In genomic region chr1:55095095-55095494, GRCh38 we compare ENCODE assay signal across 29 cellular contexts. TPM values are rescaled to one million over a fixed set of nuclear protein-coding genes. Genes with fewer than 3 reads are reported as not detected.
"Had no signal": no experiment of that assay in that cellular context is flagged by ENCODE, and none has a peak within 500 bp of the region (broad histone marks: within the 10 kb centered on the region; RNA-seq: fewer than 3 reads in every experiment).

No MANE protein-coding gene starts in this region.

- H3K4me3 ChIP-seq: dorsolateral prefrontal cortex, gastrocnemius medialis, heart left ventricle, hepatocyte, left lung, mucosa of descending colon, smooth muscle cell, testis, tibial artery had no signal

- ATAC-seq: gastrocnemius medialis; heart left ventricle; left cardiac atrium; left lung; mucosa of descending colon; sciatic nerve; stimulated activated memory B cell treated with anti-CD40 and anti-IgM and Interleukin-4, amounts not matched to agents 10 μg/mL and 1 μg/mL and 100 μg/mL, for 72 hours; stimulated activated naive CD8-positive, alpha-beta T cell treated with anti-CD3 and anti-CD28 coated beads, Interleukin-15, Interleukin-2, amounts not matched to agents 100 U/mL and 50 U/mL, for 24 hours had no signal

- H3K79me2 ChIP-seq: hepatocyte, parathyroid adenoma had no signal

- H3K4me1 Mint-ChIP-seq: mesothelial cell of epicardium; naive B cell; stimulated activated memory B cell treated with anti-CD40 and anti-IgM and Interleukin-4, amounts not matched to agents 10 μg/mL and 1 μg/mL and 100 μg/mL, for 72 hours had no signal

- H3K9ac ChIP-seq: parathyroid adenoma had no signal

- DNase-seq: dorsolateral prefrontal cortex; effector CD4-positive, alpha-beta T cell; gastrocnemius medialis; heart left ventricle; left cardiac atrium; left lung; mesenchymal stem cell; mucosa of descending colon; naive B cell; stimulated activated CD4-positive, alpha-beta T cell treated with anti-CD3 and anti-CD28 coated beads, Interleukin-12 subunit alpha, Interleukin-12 subunit beta, amount 100 ng/mL, for 4 hours; stimulated activated CD4-positive, alpha-beta T cell treated with anti-CD3 and anti-CD28 coated beads, Interleukin-2, amount 100 ng/mL, for 24 hours; stimulated activated CD4-positive, alpha-beta T cell treated with anti-CD3 and anti-CD28 coated beads, Interleukin-4, amount 100 ng/mL, for 4 hours; stimulated activated naive CD8-positive, alpha-beta T cell treated with anti-CD3 and anti-CD28 coated beads, Interleukin-15, Interleukin-2, amounts not matched to agents 100 U/mL and 50 U/mL, for 24 hours; substantia nigra; testis; tibial artery had no signal

- FAIRE-seq: colon, islet of Langerhans had no signal

- H3K27ac Mint-ChIP-seq: mesothelial cell of epicardium; progenitor cell of endocrine pancreas; stimulated activated memory B cell treated with anti-CD40 and anti-IgM and Interleukin-4, amounts not matched to agents 10 μg/mL and 1 μg/mL and 100 μg/mL, for 72 hours; type B pancreatic cell had no signal

- H3K9me3 Mint-ChIP-seq: mesothelial cell of epicardium; naive B cell; stimulated activated memory B cell treated with anti-CD40 and anti-IgM and Interleukin-4, amounts not matched to agents 10 μg/mL and 1 μg/mL and 100 μg/mL, for 72 hours; type B pancreatic cell had no signal

- H2AFZ ChIP-seq: hepatocyte, parathyroid adenoma had no signal

- H3K4me1 ChIP-seq: gastrocnemius medialis, heart left ventricle, left lung, parathyroid adenoma, testis, tibial artery had no signal

- H3K27me3 Mint-ChIP-seq: naive B cell; progenitor cell of endocrine pancreas; stimulated activated memory B cell treated with anti-CD40 and anti-IgM and Interleukin-4, amounts not matched to agents 10 μg/mL and 1 μg/mL and 100 μg/mL, for 72 hours; type B pancreatic cell had no signal

- H3K27ac ChIP-seq: dorsolateral prefrontal cortex, gastrocnemius medialis, heart left ventricle, hepatocyte, left lung, neutrophil, parathyroid adenoma, testis, tibial artery had no signal

- H3K4me3 Mint-ChIP-seq: mesothelial cell of epicardium; naive B cell; stimulated activated memory B cell treated with anti-CD40 and anti-IgM and Interleukin-4, amounts not matched to agents 10 μg/mL and 1 μg/mL and 100 μg/mL, for 72 hours; type B pancreatic cell had no signal

- H3K4me2 ChIP-seq: hepatocyte, smooth muscle cell had no signal

- H3K27me3 ChIP-seq: dorsolateral prefrontal cortex, gastrocnemius medialis, heart left ventricle, hepatocyte, left lung, neutrophil, testis, tibial artery had no signal

- H3K9me3 ChIP-seq: gastrocnemius medialis, heart left ventricle, left lung, mucosa of descending colon, neutrophil, testis, tibial artery had no signal

RNA-seq across cellular contexts. Expression of gene PCSK9, which starts 55.7 kb away (rescaled TPM):
- total RNA-seq: lung microvascular endothelial cell had no signal
- polyA plus RNA-seq: neural cell had no signal
